Comparison of ENCODE assay signal across 35 cellular contexts in genomic region chr13:88450515-88450914, GRCh38.
"Had no signal": no experiment of that assay in that cellular context is flagged by ENCODE, and none has a peak within 500 bp of the region (broad histone marks: within the 10 kb centered on the region; RNA-seq: fewer than 3 reads in every experiment).

No MANE protein-coding gene starts in this region.

- H3K36me3 ChIP-seq: MG63 had no signal

- DNase-seq: Kasumi-1, MG63, MM.1S, MV-4-11, NCI-H1048, NCI-H1092, NCI-H1092 treated with DMSO at 0.1 percent for 48 hours, NCI-H1105, NCI-H1105 treated with DMSO at 0.1 percent for 48 hours, NCI-H1417, NCI-H1417 treated with DMSO at 0.1 percent for 48 hours, NCI-H1436, NCI-H1436 treated with DMSO at 0.1 percent for 48 hours, NCI-H146, NCI-H1694, NCI-H1694 treated with DMSO at 0.1 percent for 48 hours, NCI-H187, NCI-H187 treated with DMSO at 0.1 percent for 48 hours, NCI-H1930, NCI-H2029, NCI-H2029 treated with DMSO at 0.1 percent for 48 hours, NCI-H2081, NCI-H2081 treated with DMSO at 0.1 percent for 48 hours, NCI-H2107, NCI-H2171, NCI-H2171 treated with DMSO at 0.1 percent for 48 hours, NCI-H2227 treated with DMSO at 0.1 percent for 48 hours, NCI-H226, NCI-H345, NCI-H446, NCI-H446 treated with DMSO at 0.1 percent for 48 hours, NCI-H510A, NCI-H510A treated with DMSO at 0.1 percent for 48 hours, NCI-H524, NCI-H524 treated with DMSO at 0.1 percent for 48 hours had no signal

- H3K4me3 ChIP-seq: MG63 had no signal

- H3K9me3 ChIP-seq: MG63 had no signal

- H3K27me3 ChIP-seq: MG63 had no signal
